ENCODE assay signal across 1 cellular context in the genomic region with DNA sequence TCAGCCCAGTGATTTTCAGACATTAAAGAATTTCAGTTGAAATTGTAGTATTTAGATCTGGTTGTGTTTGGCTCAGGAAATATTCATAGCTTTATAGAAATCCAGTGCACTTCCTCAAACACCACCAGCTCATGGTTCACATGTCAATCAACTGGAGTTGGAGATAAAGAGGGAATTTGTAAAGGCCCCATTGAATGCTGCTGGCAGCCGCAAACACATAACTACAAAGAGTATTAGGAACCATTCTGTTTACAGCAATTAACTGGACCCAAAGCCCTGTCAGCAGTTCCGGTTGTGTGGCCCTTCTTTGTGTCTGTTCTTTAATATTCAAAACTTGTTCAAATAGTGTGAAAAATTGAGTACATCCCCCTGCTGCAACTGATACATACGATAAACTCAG.
TF ChIP-seq lines count a peak whose summit lies in the region.

No MANE protein-coding gene starts in this region.

TF ChIP-seq in HepG2, 621 proteins besides CTCF, POLR2A, EP300 and RAD21:
- TF ChIP-seq CREM (IDR thresholded peaks at IDR 0.05), result 0 out of 2 replicates have a peak, but pooled peaks have one; percentile 13
- no peak for TF ChIP-seq CREM (CRISPR knock-in tag; IDR thresholded peaks at IDR 0.05)
- no peak for TF ChIP-seq ZNF891 (CRISPR knock-in tag; IDR thresholded peaks at IDR 0.05)
- TF ChIP-seq MEIS2 (CRISPR knock-in tag; IDR thresholded peaks at IDR 0.05), result peak; percentile 29; the same call in 1 of the 2 replicates
- no peak for TF ChIP-seq ZNF761 (CRISPR knock-in tag; conservative IDR thresholded peaks at IDR 0.05)
- TF ChIP-seq, protein P1, sequence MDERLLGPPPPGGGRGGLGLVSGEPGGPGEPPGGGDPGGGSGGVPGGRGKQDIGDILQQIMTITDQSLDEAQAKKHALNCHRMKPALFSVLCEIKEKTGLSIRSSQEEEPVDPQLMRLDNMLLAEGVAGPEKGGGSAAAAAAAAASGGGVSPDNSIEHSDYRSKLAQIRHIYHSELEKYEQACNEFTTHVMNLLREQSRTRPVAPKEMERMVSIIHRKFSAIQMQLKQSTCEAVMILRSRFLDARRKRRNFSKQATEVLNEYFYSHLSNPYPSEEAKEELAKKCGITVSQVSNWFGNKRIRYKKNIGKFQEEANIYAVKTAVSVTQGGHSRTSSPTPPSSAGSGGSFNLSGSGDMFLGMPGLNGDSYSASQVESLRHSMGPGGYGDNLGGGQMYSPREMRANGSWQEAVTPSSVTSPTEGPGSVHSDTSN (CRISPR knock-in tag; IDR thresholded peaks at IDR 0.05), result peak; percentile 73
- TF ChIP-seq IRF2 (CRISPR knock-in tag; IDR thresholded peaks at IDR 0.05), result no peak
- no peak for TF ChIP-seq RFXAP (CRISPR knock-in tag; IDR thresholded peaks at IDR 0.05; ENCODE audit: borderline replicate concordance)
- no peak for TF ChIP-seq KDM1A (CRISPR knock-in tag; IDR thresholded peaks at IDR 0.05)
- no peak for TF ChIP-seq ZNF577 (CRISPR knock-in tag; IDR thresholded peaks at IDR 0.05; ENCODE audit: borderline replicate concordance, low read depth)
- TF ChIP-seq ZNF609 (CRISPR knock-in tag; IDR thresholded peaks at IDR 0.05; ENCODE audit: borderline replicate concordance), result peak; percentile 45; the same call in 1 of the 2 replicates
- TF ChIP-seq SOX5 (CRISPR knock-in tag; IDR thresholded peaks at IDR 0.05; ENCODE audit: borderline replicate concordance), result peak; percentile 68
- TF ChIP-seq ZNF136 (CRISPR knock-in tag; IDR thresholded peaks at IDR 0.05; ENCODE audit: low read depth), result no peak
- no peak for TF ChIP-seq RARG (CRISPR knock-in tag; IDR thresholded peaks at IDR 0.05; ENCODE audit: low read depth)
- TF ChIP-seq, protein P2, sequence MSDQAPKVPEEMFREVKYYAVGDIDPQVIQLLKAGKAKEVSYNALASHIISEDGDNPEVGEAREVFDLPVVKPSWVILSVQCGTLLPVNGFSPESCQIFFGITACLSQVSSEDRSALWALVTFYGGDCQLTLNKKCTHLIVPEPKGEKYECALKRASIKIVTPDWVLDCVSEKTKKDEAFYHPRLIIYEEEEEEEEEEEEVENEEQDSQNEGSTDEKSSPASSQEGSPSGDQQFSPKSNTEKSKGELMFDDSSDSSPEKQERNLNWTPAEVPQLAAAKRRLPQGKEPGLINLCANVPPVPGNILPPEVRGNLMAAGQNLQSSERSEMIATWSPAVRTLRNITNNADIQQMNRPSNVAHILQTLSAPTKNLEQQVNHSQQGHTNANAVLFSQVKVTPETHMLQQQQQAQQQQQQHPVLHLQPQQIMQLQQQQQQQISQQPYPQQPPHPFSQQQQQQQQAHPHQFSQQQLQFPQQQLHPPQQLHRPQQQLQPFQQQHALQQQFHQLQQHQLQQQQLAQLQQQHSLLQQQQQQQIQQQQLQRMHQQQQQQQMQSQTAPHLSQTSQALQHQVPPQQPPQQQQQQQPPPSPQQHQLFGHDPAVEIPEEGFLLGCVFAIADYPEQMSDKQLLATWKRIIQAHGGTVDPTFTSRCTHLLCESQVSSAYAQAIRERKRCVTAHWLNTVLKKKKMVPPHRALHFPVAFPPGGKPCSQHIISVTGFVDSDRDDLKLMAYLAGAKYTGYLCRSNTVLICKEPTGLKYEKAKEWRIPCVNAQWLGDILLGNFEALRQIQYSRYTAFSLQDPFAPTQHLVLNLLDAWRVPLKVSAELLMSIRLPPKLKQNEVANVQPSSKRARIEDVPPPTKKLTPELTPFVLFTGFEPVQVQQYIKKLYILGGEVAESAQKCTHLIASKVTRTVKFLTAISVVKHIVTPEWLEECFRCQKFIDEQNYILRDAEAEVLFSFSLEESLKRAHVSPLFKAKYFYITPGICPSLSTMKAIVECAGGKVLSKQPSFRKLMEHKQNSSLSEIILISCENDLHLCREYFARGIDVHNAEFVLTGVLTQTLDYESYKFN (CRISPR knock-in tag; conservative IDR thresholded peaks at IDR 0.05), result peak; percentile 28; the same call in 1 of the 2 replicates
- no peak for TF ChIP-seq ZNF572 (CRISPR knock-in tag; IDR thresholded peaks at IDR 0.05)
- no peak for TF ChIP-seq RBM39 (IDR thresholded peaks at IDR 0.05; ENCODE audit: low read depth, low read length, poor library complexity, severe bottlenecking)
- TF ChIP-seq MTF1 (CRISPR knock-in tag; IDR thresholded peaks at IDR 0.05), result no peak
- TF ChIP-seq ZNF224 (CRISPR knock-in tag; IDR thresholded peaks at IDR 0.05), result no peak
- TF ChIP-seq NR3C1 (CRISPR knock-in tag; IDR thresholded peaks at IDR 0.05), result no peak
- no peak for TF ChIP-seq ZNF75D (CRISPR knock-in tag; IDR thresholded peaks at IDR 0.05; ENCODE audit: borderline replicate concordance)
- 0 out of 2 replicates have a peak, but pooled peaks have one; percentile 28 for TF ChIP-seq SOX13 (IDR thresholded peaks at IDR 0.05)
- 0 out of 4 replicates have a peak, but pooled peaks of 1 of the 2 experiments have one; percentile 18 for TF ChIP-seq SOX13 (CRISPR knock-in tag; conservative IDR thresholded peaks at IDR 0.05 in 1 of 2, IDR thresholded peaks at IDR 0.05 in 1 of 2)
- TF ChIP-seq GATAD2A (CRISPR knock-in tag; IDR thresholded peaks at IDR 0.05), result no peak
- no peak for TF ChIP-seq ZNF280D (CRISPR knock-in tag; IDR thresholded peaks at IDR 0.05)
- no peak for TF ChIP-seq TMF1 (CRISPR knock-in tag; IDR thresholded peaks at IDR 0.05; ENCODE audit: low read depth)
- no peak for TF ChIP-seq ZNF790 (CRISPR knock-in tag; IDR thresholded peaks at IDR 0.05; ENCODE audit: borderline replicate concordance)
- TF ChIP-seq ZBTB39 (CRISPR knock-in tag; IDR thresholded peaks at IDR 0.05), result no peak
- no peak for TF ChIP-seq HNF4G (IDR thresholded peaks at IDR 0.05; ENCODE audit: borderline replicate concordance, low read depth, low read length)
- TF ChIP-seq HNF4G (CRISPR knock-in tag; IDR thresholded peaks at IDR 0.05; ENCODE audit: borderline replicate concordance, low read depth), result no peak
- 0 out of 2 replicates have a peak, but pooled peaks have one; percentile 36 for TF ChIP-seq ELF3 (CRISPR knock-in tag; IDR thresholded peaks at IDR 0.05)
- TF ChIP-seq ZNF678 (CRISPR knock-in tag; IDR thresholded peaks at IDR 0.05), result no peak
- no peak for TF ChIP-seq ZFP36L2 (CRISPR knock-in tag; IDR thresholded peaks at IDR 0.05)
- TF ChIP-seq ZNF496 (CRISPR knock-in tag; IDR thresholded peaks at IDR 0.05; ENCODE audit: insufficient replicate concordance), result no peak
- no peak for TF ChIP-seq FOXM1 (CRISPR knock-in tag; IDR thresholded peaks at IDR 0.05)
- TF ChIP-seq MIER3 (CRISPR knock-in tag; IDR thresholded peaks at IDR 0.05; ENCODE audit: borderline replicate concordance), result no peak
- TF ChIP-seq, protein P3, sequence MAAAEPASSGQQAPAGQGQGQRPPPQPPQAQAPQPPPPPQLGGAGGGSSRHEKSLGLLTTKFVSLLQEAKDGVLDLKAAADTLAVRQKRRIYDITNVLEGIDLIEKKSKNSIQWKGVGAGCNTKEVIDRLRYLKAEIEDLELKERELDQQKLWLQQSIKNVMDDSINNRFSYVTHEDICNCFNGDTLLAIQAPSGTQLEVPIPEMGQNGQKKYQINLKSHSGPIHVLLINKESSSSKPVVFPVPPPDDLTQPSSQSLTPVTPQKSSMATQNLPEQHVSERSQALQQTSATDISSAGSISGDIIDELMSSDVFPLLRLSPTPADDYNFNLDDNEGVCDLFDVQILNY (CRISPR knock-in tag; conservative IDR thresholded peaks at IDR 0.05), result no peak
- TF ChIP-seq SMYD3 (CRISPR knock-in tag; IDR thresholded peaks at IDR 0.05), result no peak
- TF ChIP-seq GABPA (IDR thresholded peaks at IDR 0.05; ENCODE audit: low read depth, low read length), result no peak
- no peak for TF ChIP-seq GABPA (CRISPR knock-in tag; IDR thresholded peaks at IDR 0.05; ENCODE audit: low read depth)
- TF ChIP-seq SOX6 (IDR thresholded peaks at IDR 0.05), result no peak
- peak; percentile 30; the same call in 1 of the 2 replicates for TF ChIP-seq SOX6 (CRISPR knock-in tag; IDR thresholded peaks at IDR 0.05)
- no peak for TF ChIP-seq MIXL1 (CRISPR knock-in tag; IDR thresholded peaks at IDR 0.05)
- peak; percentile 77 for TF ChIP-seq TCF7 (IDR thresholded peaks at IDR 0.05; ENCODE audit: low read depth)
- TF ChIP-seq, protein P4, sequence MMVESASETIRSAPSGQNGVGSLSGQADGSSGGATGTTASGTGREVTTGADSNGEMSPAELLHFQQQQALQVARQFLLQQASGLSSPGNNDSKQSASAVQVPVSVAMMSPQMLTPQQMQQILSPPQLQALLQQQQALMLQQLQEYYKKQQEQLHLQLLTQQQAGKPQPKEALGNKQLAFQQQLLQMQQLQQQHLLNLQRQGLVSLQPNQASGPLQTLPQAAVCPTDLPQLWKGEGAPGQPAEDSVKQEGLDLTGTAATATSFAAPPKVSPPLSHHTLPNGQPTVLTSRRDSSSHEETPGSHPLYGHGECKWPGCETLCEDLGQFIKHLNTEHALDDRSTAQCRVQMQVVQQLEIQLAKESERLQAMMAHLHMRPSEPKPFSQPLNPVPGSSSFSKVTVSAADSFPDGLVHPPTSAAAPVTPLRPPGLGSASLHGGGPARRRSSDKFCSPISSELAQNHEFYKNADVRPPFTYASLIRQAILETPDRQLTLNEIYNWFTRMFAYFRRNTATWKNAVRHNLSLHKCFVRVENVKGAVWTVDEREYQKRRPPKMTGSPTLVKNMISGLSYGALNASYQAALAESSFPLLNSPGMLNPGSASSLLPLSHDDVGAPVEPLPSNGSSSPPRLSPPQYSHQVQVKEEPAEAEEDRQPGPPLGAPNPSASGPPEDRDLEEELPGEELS (CRISPR knock-in tag; IDR thresholded peaks at IDR 0.05), result peak; percentile 60
TF ChIP-seq in HepG2: peak in this region for 11.
